11 cellular contexts compared by ENCODE assay signal in the genomic region with DNA sequence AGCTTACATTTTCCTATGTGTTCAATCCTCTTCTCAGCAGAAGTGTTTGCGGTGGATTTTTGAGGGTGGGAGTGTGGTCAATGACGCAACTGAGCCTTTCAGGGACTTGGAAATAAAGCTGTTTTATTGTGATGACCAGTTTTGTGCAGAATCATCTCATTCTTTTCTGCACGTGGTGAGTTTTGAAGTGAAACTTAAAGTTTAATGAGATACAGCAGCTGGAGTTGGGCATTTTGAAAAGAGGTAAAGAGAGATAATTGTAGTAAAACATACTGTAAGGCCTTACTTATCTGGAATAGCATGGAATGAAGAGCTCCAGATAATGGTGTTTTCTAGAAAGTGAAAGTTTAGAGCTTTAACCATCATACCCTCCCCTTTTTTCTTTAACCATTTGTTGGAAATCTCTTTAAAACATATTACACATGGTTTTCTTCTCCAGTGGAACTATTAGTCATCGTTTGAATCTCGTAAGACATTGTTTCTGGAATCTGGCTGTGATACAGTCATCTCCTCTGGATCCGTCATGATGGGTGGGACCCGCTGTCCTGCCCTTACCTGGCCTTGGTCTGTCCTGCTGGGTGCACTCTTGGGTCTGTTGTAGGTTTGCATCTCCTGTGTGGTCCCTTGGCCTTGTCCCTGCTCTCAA. TPM values are rescaled to one million over a fixed set of nuclear protein-coding genes. Genes with fewer than 3 reads are reported as not detected.
DNase-seq lines count a peak whose midpoint lies in the region; ATAC-seq and TF ChIP-seq lines count a peak whose summit lies in the region.
"Had no signal": no experiment of that assay in that cellular context is flagged by ENCODE, and none has a peak within 500 bp of the region (broad histone marks: within the 10 kb centered on the region; RNA-seq: fewer than 3 reads in every experiment).

No MANE protein-coding gene starts in this region.

- no peaks in the 10 kb centered on the region for H3K36me3 Mint-ChIP-seq in Calu3 (ENCODE audit: insufficient read depth, unreplicated experiment)

- POLR2A ChIA-PET in SK-N-SH (lab: Yijun Ruan, JAX): no interaction called here

- no peaks in the 10 kb centered on the region for H3K4me1 Mint-ChIP-seq in Calu3 (ENCODE audit: low read depth, unreplicated experiment)

- no peak for ATAC-seq in GM21390 (IDR thresholded peaks at IDR 0.05; ENCODE audit: unreplicated experiment)

- TF ChIP-seq EP300 in SK-N-SH (IDR thresholded peaks at IDR 0.05; ENCODE audit: borderline replicate concordance in 1 of 2, low read depth in 1 of 2, low read length in 1 of 2): no peak

- H3K4me1 ChIP-seq in GM23248 (ENCODE audit: insufficient read depth) (peaks cover 23% of the 10 kb centered on the region), SK-N-SH (ENCODE audit: control insufficient read depth in 1 of 2, insufficient read depth in 2 of 2, low read depth in 1 of 2, low read length in 1 of 2) (no peaks in the 10 kb centered on the region), skeletal muscle satellite cell (ENCODE audit: control insufficient read depth, insufficient read depth, low read length) (peaks cover 15% of the 10 kb centered on the region)

- H3K79me2 ChIP-seq in GM23248 (ENCODE audit: insufficient read depth): peaks cover 91% of the 10 kb centered on the region
- H3K79me2 ChIP-seq in SK-N-SH (ENCODE audit: insufficient read depth): no peaks in the 10 kb centered on the region

- no peaks in the 10 kb centered on the region for H4K20me1 ChIP-seq in GM23248 (ENCODE audit: insufficient read depth)
- H4K20me1 ChIP-seq in SK-N-SH (ENCODE audit: insufficient read depth): no peaks in the 10 kb centered on the region

- CTCF ChIA-PET in SK-N-SH (lab: Yijun Ruan, JAX) (no interaction called here), Calu3 (lab: Charles Lee) (no interaction called here)

- H2AFZ ChIP-seq in GM23248 (peak overlapping the region; percentile 9), SK-N-SH (ENCODE audit: low read depth) (no peak overlapping the region)

- H3F3A ChIP-seq in GM23248 (ENCODE audit: insufficient read depth) (peaks cover 19% of the 10 kb centered on the region), SK-N-SH (replicated peaks; ENCODE audit: insufficient read depth) (no peaks in the 10 kb centered on the region)

- H3K9ac ChIP-seq in GM23248 (peak overlapping the region; percentile 71), SK-N-SH (no peak overlapping the region), skeletal muscle satellite cell (ENCODE audit: low read depth, low read length) (peak overlapping the region; percentile 23)

- H3K27me3 ChIP-seq in GM23248 (replicated peaks; ENCODE audit: insufficient read depth): no peaks in the 10 kb centered on the region
- H3K27me3 ChIP-seq in SK-N-SH (ENCODE audit: insufficient read depth): peaks cover 23% of the 10 kb centered on the region; the same call in 1 of the 2 replicates
- no peaks in the 10 kb centered on the region for H3K27me3 ChIP-seq in skeletal muscle satellite cell (ENCODE audit: control insufficient read depth, insufficient read depth, low read length)
- H3K27me3 ChIP-seq: upper lobe of left lung had no signal

- H3K4me2 ChIP-seq in GM23248 (ENCODE audit: unreplicated experiment) (peak overlapping the region; percentile 64), SK-N-SH (peak overlapping the region; percentile 57; the same call in 1 of the 2 replicates), skeletal muscle satellite cell (ENCODE audit: low read length) (peak overlapping the region; percentile 69)

- H3K27ac ChIP-seq in GM23248 (peak overlapping the region; percentile 86), SK-N-SH (ENCODE audit: low read depth in 2 of 2, low read length in 1 of 2) (no peak overlapping the region; a peak in 2 of 4 replicates)
- H3K27ac ChIP-seq: upper lobe of left lung had no signal

- WGBS in GM23248 (ENCODE audit: low coverage in 1 of 2, low lambda C conversion rate in 2 of 2, missing lambda C conversion rate in 2 of 2), 2 experiments: 4 to 6% methylated on average over 7 of the region's 7 CpGs
- WGBS in SK-N-SH (ENCODE audit: low lambda C conversion rate): 21% methylated on average over 7 of the region's 7 CpGs

- no peak for TF ChIP-seq RAD21 in SK-N-SH (IDR thresholded peaks at IDR 0.05; ENCODE audit: low read length)

- H3K27ac Mint-ChIP-seq in Calu3 (ENCODE audit: unreplicated experiment): no peak overlapping the region

- no peaks in the 10 kb centered on the region for H3K9me3 ChIP-seq in GM23248 (ENCODE audit: low read depth)
- H3K9me3 ChIP-seq in SK-N-SH: no peaks in the 10 kb centered on the region
- H3K9me3 ChIP-seq in skeletal muscle satellite cell (replicated peaks; ENCODE audit: low read length): no peaks in the 10 kb centered on the region
- H3K9me3 ChIP-seq: upper lobe of left lung had no signal

- TF ChIP-seq CTCF in SK-N-SH (IDR thresholded peaks at IDR 0.05) (no peak), fibroblast of the aortic adventitia (IDR thresholded peaks at IDR 0.05; ENCODE audit: insufficient read depth, low read length) (no peak), Calu3 (IDR thresholded peaks at IDR 0.05; ENCODE audit: unreplicated experiment) (no peak)

- H3K4me3 ChIP-seq in GM23248 (peak overlapping the region; percentile 62), SK-N-SH (ENCODE audit: low read depth in 2 of 2, low read length in 1 of 2) (no peak overlapping the region), fibroblast of the aortic adventitia (ENCODE audit: low read depth, low read length) (peak overlapping the region; percentile 50), skeletal muscle satellite cell (ENCODE audit: low read length) (peak overlapping the region; percentile 30)
- H3K4me3 ChIP-seq: coronary artery, upper lobe of left lung had no signal

- no peaks in the 10 kb centered on the region for H3K27me3 Mint-ChIP-seq in Calu3 (ENCODE audit: unreplicated experiment)

- H3K36me3 ChIP-seq in GM23248 (ENCODE audit: low read depth) (no peaks in the 10 kb centered on the region), SK-N-SH (replicated peaks in 1 of 2; ENCODE audit: control insufficient read depth in 1 of 2, insufficient read depth in 2 of 2, low read length in 1 of 2) (no peaks in the 10 kb centered on the region), skeletal muscle satellite cell (ENCODE audit: insufficient read depth, low read length) (no peaks in the 10 kb centered on the region)
- H3K36me3 ChIP-seq: upper lobe of left lung had no signal

- no peak overlapping the region for H3K4me3 Mint-ChIP-seq in Calu3 (ENCODE audit: low read depth, unreplicated experiment)

- H3K9me2 ChIP-seq in GM23248 (ENCODE audit: insufficient read depth) (no peaks in the 10 kb centered on the region), SK-N-SH (no peaks in the 10 kb centered on the region)

- no TSS peak for BruUV-seq in Calu3 (replicated peaks; lab: Mats Ljungman, UMichigan)

- DNase-seq in GM23248: peak; percentile 91
- no peak for DNase-seq in SK-N-SH
- DNase-seq in fibroblast of the aortic adventitia (ENCODE audit: low read depth): peak; percentile 85
- DNase-seq in Calu3: no peak
- DNase-seq in NCI-H146 (lab: John Stamatoyannopoulos, UW): no peak
- DNase-seq in stimulated activated CD4-positive, alpha-beta T cell treated with anti-CD3 and anti-CD28 coated beads, Interleukin-1b, Interleukin-23, amount 100 ng/mL, for 48 hours: no peak
- DNase-seq: NCI-H1092, upper lobe of left lung had no signal

- intact Hi-C loops in Calu3 (cut with micrococcal nuclease; ENCODE audit: unreplicated experiment): no loop called here

- H3K9me3 Mint-ChIP-seq in Calu3 (ENCODE audit: low read depth, unreplicated experiment): no peaks in the 10 kb centered on the region

- in situ Hi-C loops in GM23248 (cut with MboI): no loop called here

TF ChIP-seq in SK-N-SH, 30 proteins besides CTCF, POLR2A, EP300 and RAD21 (continues in another document):
- TF ChIP-seq, protein P1, sequence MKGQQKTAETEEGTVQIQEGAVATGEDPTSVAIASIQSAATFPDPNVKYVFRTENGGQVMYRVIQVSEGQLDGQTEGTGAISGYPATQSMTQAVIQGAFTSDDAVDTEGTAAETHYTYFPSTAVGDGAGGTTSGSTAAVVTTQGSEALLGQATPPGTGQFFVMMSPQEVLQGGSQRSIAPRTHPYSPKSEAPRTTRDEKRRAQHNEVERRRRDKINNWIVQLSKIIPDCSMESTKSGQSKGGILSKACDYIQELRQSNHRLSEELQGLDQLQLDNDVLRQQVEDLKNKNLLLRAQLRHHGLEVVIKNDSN (IDR thresholded peaks at IDR 0.05; ENCODE audit: borderline replicate concordance, low read depth): no peak
- TF ChIP-seq FOXJ3 (CRISPR knock-in tag; IDR thresholded peaks at IDR 0.05) (no peak), FOSL2 (IDR thresholded peaks at IDR 0.05; ENCODE audit: borderline replicate concordance, low read depth) (no peak), RFX5 (IDR thresholded peaks at IDR 0.05; ENCODE audit: low read length) (no peak), POLR2AphosphoS5 (IDR thresholded peaks at IDR 0.05; ENCODE audit: low read depth, low read length) (no peak), MEF2A (IDR thresholded peaks at IDR 0.05; ENCODE audit: borderline replicate concordance, low read depth) (no peak), RXRA (IDR thresholded peaks at IDR 0.05; ENCODE audit: borderline replicate concordance, low read depth) (no peak), TCF12 (IDR thresholded peaks at IDR 0.05) (no peak)
- TF ChIP-seq, protein P2, sequence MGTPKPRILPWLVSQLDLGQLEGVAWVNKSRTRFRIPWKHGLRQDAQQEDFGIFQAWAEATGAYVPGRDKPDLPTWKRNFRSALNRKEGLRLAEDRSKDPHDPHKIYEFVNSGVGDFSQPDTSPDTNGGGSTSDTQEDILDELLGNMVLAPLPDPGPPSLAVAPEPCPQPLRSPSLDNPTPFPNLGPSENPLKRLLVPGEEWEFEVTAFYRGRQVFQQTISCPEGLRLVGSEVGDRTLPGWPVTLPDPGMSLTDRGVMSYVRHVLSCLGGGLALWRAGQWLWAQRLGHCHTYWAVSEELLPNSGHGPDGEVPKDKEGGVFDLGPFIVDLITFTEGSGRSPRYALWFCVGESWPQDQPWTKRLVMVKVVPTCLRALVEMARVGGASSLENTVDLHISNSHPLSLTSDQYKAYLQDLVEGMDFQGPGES (IDR thresholded peaks at IDR 0.05; ENCODE audit: low read depth, low read length): no peak

RNA-seq across cellular contexts. Expression of a gene that starts 29.6 kb away (rescaled TPM):
- 23.1 and 23.3 TPM in 2 replicates for total RNA-seq in GM23248 (2014; rRNA removed; shearing (Covaris generic))
- polyA plus RNA-seq in GM23248 (2016; fragmentation: Nextera tagmentation; extraction: Ambion mirVana): 10.1 and 11.2 TPM in 2 replicates
- 1.7 and 5.0 TPM in 2 replicates for polyA plus RNA-seq in SK-N-SH (2012; rRNA removed)
- polyA plus RNA-seq in SK-N-SH (2012; cell fraction: cytosol; rRNA removed): 4.6 and 5.0 TPM in 2 replicates
- 1.9 and 2.8 TPM in 2 replicates for polyA plus RNA-seq in SK-N-SH (2012; cell fraction: nucleus; rRNA removed)
- total RNA-seq in fibroblast of the aortic adventitia (ENCODE audit: low replicate concordance): 27.1 and 36.1 TPM in 2 replicates
- total RNA-seq in skeletal muscle satellite cell (2012; rRNA removed): 17.3 and 21.8 TPM in 2 replicates
- 2.4 TPM in 2 replicates for total RNA-seq in Calu3 (2022)

Comparison
In these comparisons a context has a peak if more than half of its experiments do, and no peak if none do; other contexts are left out.
1. DNase-seq: peak in GM23248 (single experiment) and fibroblast of the aortic adventitia (single experiment); none in SK-N-SH (single experiment), Calu3 (single experiment), NCI-H146 (single experiment) and stimulated activated CD4-positive, alpha-beta T cell treated with anti-CD3 and anti-CD28 coated beads, Interleukin-1b, Interleukin-23, amount 100 ng/mL, for 48 hours (single experiment).
2. H3K4me3 ChIP-seq: peak in GM23248 (single experiment), fibroblast of the aortic adventitia (single experiment) and skeletal muscle satellite cell (single experiment); none in SK-N-SH (0 of 2).
3. Peak in every context shown above with its lines, with median percentiles within 50 percentile points of each other: H3K4me2 ChIP-seq.